Comparison of ENCODE assay signal across 1 cellular context in the genomic region with DNA sequence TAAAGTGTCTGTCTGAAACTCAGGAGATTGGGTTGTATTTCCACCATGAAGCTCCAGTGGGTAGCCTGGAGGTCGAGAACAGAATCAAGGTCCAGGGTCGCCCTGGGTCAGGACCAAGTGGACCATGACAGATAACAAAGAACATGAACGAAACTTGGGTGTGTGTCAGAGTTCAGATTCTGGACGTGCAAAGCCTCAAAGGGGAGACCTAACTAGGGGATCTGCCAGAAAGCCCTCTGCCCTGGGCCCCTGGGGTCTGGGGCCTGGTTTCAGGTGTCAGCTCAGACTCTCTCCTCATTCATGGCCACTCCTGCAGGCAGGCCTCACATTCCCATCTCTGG.
TF ChIP-seq lines count a peak whose summit lies in the region.

No MANE protein-coding gene starts in this region.

TF ChIP-seq in WTC11, 78 proteins besides CTCF, POLR2A, EP300 and RAD21 (continued from another document):
- no peak for TF ChIP-seq ZNF121 (CRISPR knock-in tag; IDR thresholded peaks at IDR 0.05)
- TF ChIP-seq, protein P1, sequence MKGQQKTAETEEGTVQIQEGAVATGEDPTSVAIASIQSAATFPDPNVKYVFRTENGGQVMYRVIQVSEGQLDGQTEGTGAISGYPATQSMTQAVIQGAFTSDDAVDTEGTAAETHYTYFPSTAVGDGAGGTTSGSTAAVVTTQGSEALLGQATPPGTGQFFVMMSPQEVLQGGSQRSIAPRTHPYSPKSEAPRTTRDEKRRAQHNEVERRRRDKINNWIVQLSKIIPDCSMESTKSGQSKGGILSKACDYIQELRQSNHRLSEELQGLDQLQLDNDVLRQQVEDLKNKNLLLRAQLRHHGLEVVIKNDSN (CRISPR knock-in tag; IDR thresholded peaks at IDR 0.05), result no peak
TF ChIP-seq in WTC11: peak in this region for 0.
